In genomic region chr3:21752749-21753347, GRCh38 we compare ENCODE assay signal across 1 cellular context.
TF ChIP-seq lines count a peak whose summit lies in the region.

No MANE protein-coding gene starts in this region.

TF ChIP-seq in HepG2, 621 proteins besides CTCF, POLR2A, EP300 and RAD21:
- TF ChIP-seq ZBTB40 (IDR thresholded peaks at IDR 0.05): no peak
- no peak for TF ChIP-seq ZBTB40 (CRISPR knock-in tag; IDR thresholded peaks at IDR 0.05)
- TF ChIP-seq TAF15 (IDR thresholded peaks at IDR 0.05; ENCODE audit: low read depth, low read length, poor library complexity, severe bottlenecking): no peak
- TF ChIP-seq STAG1 (CRISPR knock-in tag; IDR thresholded peaks at IDR 0.05): peak; percentile 21; the same call in 1 of the 2 replicates
- no peak for TF ChIP-seq ZNF138 (CRISPR knock-in tag; IDR thresholded peaks at IDR 0.05; ENCODE audit: low read depth)
- TF ChIP-seq MLX (CRISPR knock-in tag; IDR thresholded peaks at IDR 0.05): no peak
- TF ChIP-seq PAXIP1 (CRISPR knock-in tag; conservative IDR thresholded peaks at IDR 0.05): no peak
- no peak for TF ChIP-seq ZNF564 (CRISPR knock-in tag; IDR thresholded peaks at IDR 0.05)
- no peak for TF ChIP-seq ZMAT3 (CRISPR knock-in tag; conservative IDR thresholded peaks at IDR 0.05)
- TF ChIP-seq ZNF333 (CRISPR knock-in tag; IDR thresholded peaks at IDR 0.05; ENCODE audit: borderline replicate concordance): no peak
TF ChIP-seq in HepG2: peak in this region for 1.
